1 cellular context compared by ENCODE assay signal in the genomic region with DNA sequence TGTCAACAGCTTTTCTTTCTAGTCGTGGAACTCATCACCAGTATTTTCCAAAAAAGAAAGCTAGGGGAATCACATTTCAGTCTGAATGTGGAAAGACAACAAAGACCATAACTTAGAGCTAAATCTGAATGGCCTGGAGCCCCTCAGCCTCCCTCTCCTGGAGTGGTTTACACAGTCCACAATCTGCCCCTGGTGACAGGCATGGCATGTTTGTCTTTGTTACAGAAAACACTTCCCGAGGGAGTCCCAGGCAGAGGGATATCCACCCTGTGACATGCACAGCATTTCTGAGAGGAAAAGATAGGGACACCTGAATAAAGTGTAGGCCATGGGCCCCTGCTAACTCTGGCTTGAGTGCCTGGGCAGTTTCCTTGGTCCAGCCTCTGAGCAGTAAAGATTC.
TF ChIP-seq lines count a peak whose summit lies in the region.

No MANE protein-coding gene starts in this region.

TF ChIP-seq in HepG2, 621 proteins besides CTCF, POLR2A, EP300 and RAD21 (continued from another document and continues in another):
- TF ChIP-seq, protein P1, sequence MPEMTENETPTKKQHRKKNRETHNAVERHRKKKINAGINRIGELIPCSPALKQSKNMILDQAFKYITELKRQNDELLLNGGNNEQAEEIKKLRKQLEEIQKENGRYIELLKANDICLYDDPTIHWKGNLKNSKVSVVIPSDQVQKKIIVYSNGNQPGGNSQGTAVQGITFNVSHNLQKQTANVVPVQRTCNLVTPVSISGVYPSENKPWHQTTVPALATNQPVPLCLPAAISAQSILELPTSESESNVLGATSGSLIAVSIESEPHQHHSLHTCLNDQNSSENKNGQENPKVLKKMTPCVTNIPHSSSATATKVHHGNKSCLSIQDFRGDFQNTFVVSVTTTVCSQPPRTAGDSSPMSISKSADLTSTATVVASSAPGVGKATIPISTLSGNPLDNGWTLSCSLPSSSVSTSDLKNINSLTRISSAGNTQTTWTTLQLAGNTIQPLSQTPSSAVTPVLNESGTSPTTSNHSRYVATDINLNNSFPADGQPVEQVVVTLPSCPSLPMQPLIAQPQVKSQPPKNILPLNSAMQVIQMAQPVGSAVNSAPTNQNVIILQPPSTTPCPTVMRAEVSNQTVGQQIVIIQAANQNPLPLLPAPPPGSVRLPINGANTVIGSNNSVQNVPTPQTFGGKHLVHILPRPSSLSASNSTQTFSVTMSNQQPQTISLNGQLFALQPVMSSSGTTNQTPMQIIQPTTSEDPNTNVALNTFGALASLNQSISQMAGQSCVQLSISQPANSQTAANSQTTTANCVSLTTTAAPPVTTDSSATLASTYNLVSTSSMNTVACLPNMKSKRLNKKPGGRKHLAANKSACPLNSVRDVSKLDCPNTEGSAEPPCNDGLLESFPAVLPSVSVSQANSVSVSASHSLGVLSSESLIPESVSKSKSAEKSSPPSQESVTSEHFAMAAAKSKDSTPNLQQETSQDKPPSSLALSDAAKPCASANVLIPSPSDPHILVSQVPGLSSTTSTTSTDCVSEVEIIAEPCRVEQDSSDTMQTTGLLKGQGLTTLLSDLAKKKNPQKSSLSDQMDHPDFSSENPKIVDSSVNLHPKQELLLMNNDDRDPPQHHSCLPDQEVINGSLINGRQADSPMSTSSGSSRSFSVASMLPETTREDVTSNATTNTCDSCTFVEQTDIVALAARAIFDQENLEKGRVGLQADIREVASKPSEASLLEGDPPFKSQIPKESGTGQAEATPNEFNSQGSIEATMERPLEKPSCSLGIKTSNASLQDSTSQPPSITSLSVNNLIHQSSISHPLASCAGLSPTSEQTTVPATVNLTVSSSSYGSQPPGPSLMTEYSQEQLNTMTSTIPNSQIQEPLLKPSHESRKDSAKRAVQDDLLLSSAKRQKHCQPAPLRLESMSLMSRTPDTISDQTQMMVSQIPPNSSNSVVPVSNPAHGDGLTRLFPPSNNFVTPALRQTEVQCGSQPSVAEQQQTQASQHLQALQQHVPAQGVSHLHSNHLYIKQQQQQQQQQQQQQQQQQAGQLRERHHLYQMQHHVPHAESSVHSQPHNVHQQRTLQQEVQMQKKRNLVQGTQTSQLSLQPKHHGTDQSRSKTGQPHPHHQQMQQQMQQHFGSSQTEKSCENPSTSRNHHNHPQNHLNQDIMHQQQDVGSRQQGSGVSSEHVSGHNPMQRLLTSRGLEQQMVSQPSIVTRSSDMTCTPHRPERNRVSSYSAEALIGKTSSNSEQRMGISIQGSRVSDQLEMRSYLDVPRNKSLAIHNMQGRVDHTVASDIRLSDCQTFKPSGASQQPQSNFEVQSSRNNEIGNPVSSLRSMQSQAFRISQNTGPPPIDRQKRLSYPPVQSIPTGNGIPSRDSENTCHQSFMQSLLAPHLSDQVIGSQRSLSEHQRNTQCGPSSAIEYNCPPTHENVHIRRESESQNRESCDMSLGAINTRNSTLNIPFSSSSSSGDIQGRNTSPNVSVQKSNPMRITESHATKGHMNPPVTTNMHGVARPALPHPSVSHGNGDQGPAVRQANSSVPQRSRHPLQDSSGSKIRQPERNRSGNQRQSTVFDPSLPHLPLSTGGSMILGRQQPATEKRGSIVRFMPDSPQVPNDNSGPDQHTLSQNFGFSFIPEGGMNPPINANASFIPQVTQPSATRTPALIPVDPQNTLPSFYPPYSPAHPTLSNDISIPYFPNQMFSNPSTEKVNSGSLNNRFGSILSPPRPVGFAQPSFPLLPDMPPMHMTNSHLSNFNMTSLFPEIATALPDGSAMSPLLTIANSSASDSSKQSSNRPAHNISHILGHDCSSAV (CRISPR knock-in tag; IDR thresholded peaks at IDR 0.05; ENCODE audit: borderline replicate concordance) = no peak
- TF ChIP-seq, protein P2, sequence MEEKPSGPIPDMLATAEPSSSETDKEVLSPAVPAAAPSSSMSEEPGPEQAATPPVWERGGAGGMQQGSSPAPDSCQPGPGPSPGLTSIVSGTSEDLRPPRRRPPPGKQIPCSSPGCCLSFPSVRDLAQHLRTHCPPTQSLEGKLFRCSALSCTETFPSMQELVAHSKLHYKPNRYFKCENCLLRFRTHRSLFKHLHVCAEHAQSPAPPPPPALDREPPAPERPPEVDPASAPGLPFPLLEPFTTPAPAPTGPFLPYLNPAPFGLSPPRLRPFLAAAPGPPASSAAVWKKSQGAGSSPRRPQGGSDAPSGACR (CRISPR knock-in tag; IDR thresholded peaks at IDR 0.05) = no peak
- TF ChIP-seq MZF1 (CRISPR knock-in tag; IDR thresholded peaks at IDR 0.05; ENCODE audit: borderline replicate concordance) = no peak
- TF ChIP-seq PTBP1 (IDR thresholded peaks at IDR 0.05; ENCODE audit: low read depth, low read length, poor library complexity, severe bottlenecking) = no peak
- TF ChIP-seq, protein P3, sequence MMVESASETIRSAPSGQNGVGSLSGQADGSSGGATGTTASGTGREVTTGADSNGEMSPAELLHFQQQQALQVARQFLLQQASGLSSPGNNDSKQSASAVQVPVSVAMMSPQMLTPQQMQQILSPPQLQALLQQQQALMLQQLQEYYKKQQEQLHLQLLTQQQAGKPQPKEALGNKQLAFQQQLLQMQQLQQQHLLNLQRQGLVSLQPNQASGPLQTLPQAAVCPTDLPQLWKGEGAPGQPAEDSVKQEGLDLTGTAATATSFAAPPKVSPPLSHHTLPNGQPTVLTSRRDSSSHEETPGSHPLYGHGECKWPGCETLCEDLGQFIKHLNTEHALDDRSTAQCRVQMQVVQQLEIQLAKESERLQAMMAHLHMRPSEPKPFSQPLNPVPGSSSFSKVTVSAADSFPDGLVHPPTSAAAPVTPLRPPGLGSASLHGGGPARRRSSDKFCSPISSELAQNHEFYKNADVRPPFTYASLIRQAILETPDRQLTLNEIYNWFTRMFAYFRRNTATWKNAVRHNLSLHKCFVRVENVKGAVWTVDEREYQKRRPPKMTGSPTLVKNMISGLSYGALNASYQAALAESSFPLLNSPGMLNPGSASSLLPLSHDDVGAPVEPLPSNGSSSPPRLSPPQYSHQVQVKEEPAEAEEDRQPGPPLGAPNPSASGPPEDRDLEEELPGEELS (CRISPR knock-in tag; IDR thresholded peaks at IDR 0.05) = peak; percentile 63
- TF ChIP-seq ZNF567 (CRISPR knock-in tag; IDR thresholded peaks at IDR 0.05; ENCODE audit: borderline replicate concordance) = no peak
- no peak for TF ChIP-seq JARID2 (CRISPR knock-in tag; IDR thresholded peaks at IDR 0.05; ENCODE audit: insufficient replicate concordance)
- no peak for TF ChIP-seq ZNF549 (CRISPR knock-in tag; IDR thresholded peaks at IDR 0.05)
- no peak for TF ChIP-seq CHD4 (IDR thresholded peaks at IDR 0.05; ENCODE audit: borderline replicate concordance, low read length)
- no peak for TF ChIP-seq ZNF225 (CRISPR knock-in tag; IDR thresholded peaks at IDR 0.05)
- no peak for TF ChIP-seq RXRA (CRISPR knock-in tag; IDR thresholded peaks at IDR 0.05)
- no peak for TF ChIP-seq ATM (IDR thresholded peaks at IDR 0.05; ENCODE audit: borderline replicate concordance)
- no peak for TF ChIP-seq RBFOX2 (IDR thresholded peaks at IDR 0.05; ENCODE audit: low read depth, low read length)
- TF ChIP-seq MAZ (IDR thresholded peaks at IDR 0.05; ENCODE audit: borderline replicate concordance, low read depth, low read length) = no peak
- TF ChIP-seq MAZ (CRISPR knock-in tag; IDR thresholded peaks at IDR 0.05; ENCODE audit: low read depth) = no peak
- no peak for TF ChIP-seq ZNF180 (CRISPR knock-in tag; IDR thresholded peaks at IDR 0.05; ENCODE audit: borderline replicate concordance, low read depth)
- no peak for TF ChIP-seq FOXP1 (IDR thresholded peaks at IDR 0.05)
- TF ChIP-seq FOXP1 (CRISPR knock-in tag; IDR thresholded peaks at IDR 0.05) = peak; percentile 57; the same call in 1 of the 2 replicates
- TF ChIP-seq, protein P4, sequence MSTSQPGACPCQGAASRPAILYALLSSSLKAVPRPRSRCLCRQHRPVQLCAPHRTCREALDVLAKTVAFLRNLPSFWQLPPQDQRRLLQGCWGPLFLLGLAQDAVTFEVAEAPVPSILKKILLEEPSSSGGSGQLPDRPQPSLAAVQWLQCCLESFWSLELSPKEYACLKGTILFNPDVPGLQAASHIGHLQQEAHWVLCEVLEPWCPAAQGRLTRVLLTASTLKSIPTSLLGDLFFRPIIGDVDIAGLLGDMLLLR (CRISPR knock-in tag; IDR thresholded peaks at IDR 0.05) = no peak
- TF ChIP-seq, protein P5, sequence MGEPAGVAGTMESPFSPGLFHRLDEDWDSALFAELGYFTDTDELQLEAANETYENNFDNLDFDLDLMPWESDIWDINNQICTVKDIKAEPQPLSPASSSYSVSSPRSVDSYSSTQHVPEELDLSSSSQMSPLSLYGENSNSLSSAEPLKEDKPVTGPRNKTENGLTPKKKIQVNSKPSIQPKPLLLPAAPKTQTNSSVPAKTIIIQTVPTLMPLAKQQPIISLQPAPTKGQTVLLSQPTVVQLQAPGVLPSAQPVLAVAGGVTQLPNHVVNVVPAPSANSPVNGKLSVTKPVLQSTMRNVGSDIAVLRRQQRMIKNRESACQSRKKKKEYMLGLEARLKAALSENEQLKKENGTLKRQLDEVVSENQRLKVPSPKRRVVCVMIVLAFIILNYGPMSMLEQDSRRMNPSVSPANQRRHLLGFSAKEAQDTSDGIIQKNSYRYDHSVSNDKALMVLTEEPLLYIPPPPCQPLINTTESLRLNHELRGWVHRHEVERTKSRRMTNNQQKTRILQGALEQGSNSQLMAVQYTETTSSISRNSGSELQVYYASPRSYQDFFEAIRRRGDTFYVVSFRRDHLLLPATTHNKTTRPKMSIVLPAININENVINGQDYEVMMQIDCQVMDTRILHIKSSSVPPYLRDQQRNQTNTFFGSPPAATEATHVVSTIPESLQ (CRISPR knock-in tag; conservative IDR thresholded peaks at IDR 0.05) = no peak
- TF ChIP-seq, protein P6, sequence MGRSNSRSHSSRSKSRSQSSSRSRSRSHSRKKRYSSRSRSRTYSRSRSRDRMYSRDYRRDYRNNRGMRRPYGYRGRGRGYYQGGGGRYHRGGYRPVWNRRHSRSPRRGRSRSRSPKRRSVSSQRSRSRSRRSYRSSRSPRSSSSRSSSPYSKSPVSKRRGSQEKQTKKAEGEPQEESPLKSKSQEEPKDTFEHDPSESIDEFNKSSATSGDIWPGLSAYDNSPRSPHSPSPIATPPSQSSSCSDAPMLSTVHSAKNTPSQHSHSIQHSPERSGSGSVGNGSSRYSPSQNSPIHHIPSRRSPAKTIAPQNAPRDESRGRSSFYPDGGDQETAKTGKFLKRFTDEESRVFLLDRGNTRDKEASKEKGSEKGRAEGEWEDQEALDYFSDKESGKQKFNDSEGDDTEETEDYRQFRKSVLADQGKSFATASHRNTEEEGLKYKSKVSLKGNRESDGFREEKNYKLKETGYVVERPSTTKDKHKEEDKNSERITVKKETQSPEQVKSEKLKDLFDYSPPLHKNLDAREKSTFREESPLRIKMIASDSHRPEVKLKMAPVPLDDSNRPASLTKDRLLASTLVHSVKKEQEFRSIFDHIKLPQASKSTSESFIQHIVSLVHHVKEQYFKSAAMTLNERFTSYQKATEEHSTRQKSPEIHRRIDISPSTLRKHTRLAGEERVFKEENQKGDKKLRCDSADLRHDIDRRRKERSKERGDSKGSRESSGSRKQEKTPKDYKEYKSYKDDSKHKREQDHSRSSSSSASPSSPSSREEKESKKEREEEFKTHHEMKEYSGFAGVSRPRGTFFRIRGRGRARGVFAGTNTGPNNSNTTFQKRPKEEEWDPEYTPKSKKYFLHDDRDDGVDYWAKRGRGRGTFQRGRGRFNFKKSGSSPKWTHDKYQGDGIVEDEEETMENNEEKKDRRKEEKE (IDR thresholded peaks at IDR 0.05) = no peak
- TF ChIP-seq, protein P7, sequence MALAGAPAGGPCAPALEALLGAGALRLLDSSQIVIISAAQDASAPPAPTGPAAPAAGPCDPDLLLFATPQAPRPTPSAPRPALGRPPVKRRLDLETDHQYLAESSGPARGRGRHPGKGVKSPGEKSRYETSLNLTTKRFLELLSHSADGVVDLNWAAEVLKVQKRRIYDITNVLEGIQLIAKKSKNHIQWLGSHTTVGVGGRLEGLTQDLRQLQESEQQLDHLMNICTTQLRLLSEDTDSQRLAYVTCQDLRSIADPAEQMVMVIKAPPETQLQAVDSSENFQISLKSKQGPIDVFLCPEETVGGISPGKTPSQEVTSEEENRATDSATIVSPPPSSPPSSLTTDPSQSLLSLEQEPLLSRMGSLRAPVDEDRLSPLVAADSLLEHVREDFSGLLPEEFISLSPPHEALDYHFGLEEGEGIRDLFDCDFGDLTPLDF (CRISPR knock-in tag; IDR thresholded peaks at IDR 0.05) = no peak
- 0 out of 2 replicates have a peak, but pooled peaks have one; percentile 63 for TF ChIP-seq ZBTB7B (CRISPR knock-in tag; IDR thresholded peaks at IDR 0.05)
- 0 out of 2 replicates have a peak, but pooled peaks have one; percentile 37 for TF ChIP-seq HDAC1 (CRISPR knock-in tag; IDR thresholded peaks at IDR 0.05)
- TF ChIP-seq FIP1L1 (IDR thresholded peaks at IDR 0.05; ENCODE audit: borderline replicate concordance, insufficient read depth, low read depth, low read length) = no peak
- TF ChIP-seq FLYWCH1 (CRISPR knock-in tag; IDR thresholded peaks at IDR 0.05) = no peak
- TF ChIP-seq LCORL (IDR thresholded peaks at IDR 0.05) = no peak
- peak; percentile 52; the same call in 1 of the 2 replicates for TF ChIP-seq LCORL (CRISPR knock-in tag; IDR thresholded peaks at IDR 0.05)
- TF ChIP-seq, protein P8, sequence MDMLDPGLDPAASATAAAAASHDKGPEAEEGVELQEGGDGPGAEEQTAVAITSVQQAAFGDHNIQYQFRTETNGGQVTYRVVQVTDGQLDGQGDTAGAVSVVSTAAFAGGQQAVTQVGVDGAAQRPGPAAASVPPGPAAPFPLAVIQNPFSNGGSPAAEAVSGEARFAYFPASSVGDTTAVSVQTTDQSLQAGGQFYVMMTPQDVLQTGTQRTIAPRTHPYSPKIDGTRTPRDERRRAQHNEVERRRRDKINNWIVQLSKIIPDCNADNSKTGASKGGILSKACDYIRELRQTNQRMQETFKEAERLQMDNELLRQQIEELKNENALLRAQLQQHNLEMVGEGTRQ (IDR thresholded peaks at IDR 0.05; ENCODE audit: low read depth, low read length) = no peak
- TF ChIP-seq, protein P8 (CRISPR knock-in tag; IDR thresholded peaks at IDR 0.05; ENCODE audit: borderline replicate concordance) = no peak
- TF ChIP-seq ZMYM4 (CRISPR knock-in tag; IDR thresholded peaks at IDR 0.05) = peak; percentile 65
- no peak for TF ChIP-seq RFX5 (IDR thresholded peaks at IDR 0.05; ENCODE audit: low read depth, low read length)
- TF ChIP-seq CCDC6 (CRISPR knock-in tag; IDR thresholded peaks at IDR 0.05) = no peak
- TF ChIP-seq, protein P9, sequence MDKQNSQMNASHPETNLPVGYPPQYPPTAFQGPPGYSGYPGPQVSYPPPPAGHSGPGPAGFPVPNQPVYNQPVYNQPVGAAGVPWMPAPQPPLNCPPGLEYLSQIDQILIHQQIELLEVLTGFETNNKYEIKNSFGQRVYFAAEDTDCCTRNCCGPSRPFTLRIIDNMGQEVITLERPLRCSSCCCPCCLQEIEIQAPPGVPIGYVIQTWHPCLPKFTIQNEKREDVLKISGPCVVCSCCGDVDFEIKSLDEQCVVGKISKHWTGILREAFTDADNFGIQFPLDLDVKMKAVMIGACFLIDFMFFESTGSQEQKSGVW (CRISPR knock-in tag; IDR thresholded peaks at IDR 0.05; ENCODE audit: borderline replicate concordance) = no peak
- TF ChIP-seq SRF (IDR thresholded peaks at IDR 0.05; ENCODE audit: low read depth, low read length) = no peak
